ENCODE assay signal across 8 cellular contexts in the genomic region with DNA sequence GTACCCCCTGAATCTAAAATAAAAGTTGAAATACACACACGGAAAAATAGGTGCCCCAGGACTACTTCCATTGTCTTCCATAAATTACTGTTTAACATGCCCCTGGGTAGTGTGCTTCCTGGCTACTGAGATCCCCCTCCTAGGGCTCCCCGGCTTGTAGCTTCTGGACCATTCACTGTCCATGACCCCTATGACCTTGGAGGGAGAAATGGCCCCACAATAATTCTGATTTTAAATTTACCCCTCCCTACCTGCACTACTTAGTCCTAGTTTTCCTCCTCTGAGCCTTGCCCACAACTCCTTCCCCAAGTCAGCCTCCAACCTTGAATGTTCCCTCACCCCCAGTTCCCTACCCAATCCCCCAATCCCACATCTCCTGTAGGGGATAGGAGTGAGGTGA. TPM values are rescaled to one million over a fixed set of nuclear protein-coding genes. Genes with fewer than 3 reads are reported as not detected.
DNase-seq lines count a peak whose midpoint lies in the region; ATAC-seq, FAIRE-seq and TF ChIP-seq lines count a peak whose summit lies in the region.

No MANE protein-coding gene starts in this region.

- TF ChIP-seq CTCF in KMS-11 (conservative IDR thresholded peaks at IDR 0.05; ENCODE audit: low read depth, low read length) (no peak), HepG2 (CRISPR knock-in tag; IDR thresholded peaks at IDR 0.05) (no peak), D721Med (IDR thresholded peaks at IDR 0.05; ENCODE audit: insufficient read depth, missing control alignments) (no peak)

- peak overlapping the region; percentile 96 for H3K27ac Mint-ChIP-seq in activated naive CD8-positive, alpha-beta T cell
- peak overlapping the region; percentile 79 for H3K27ac Mint-ChIP-seq in stimulated activated naive B cell treated with anti-CD40 and anti-IgM and Interleukin-4, amounts not matched to agents 10 μg/mL and 1 μg/mL and 100 μg/mL, for 72 hours

- 2% methylated on average over 2 of the region's 2 CpGs for WGBS in HepG2 (ENCODE audit: low lambda C conversion rate)

- intact Hi-C loops in HepG2 (cut with micrococcal nuclease; ENCODE audit: unreplicated experiment), result no loop called here

- ATAC-seq in HepG2 (no peak), GM19455 (IDR thresholded peaks at IDR 0.05; ENCODE audit: unreplicated experiment) (no peak), HG02981 (IDR thresholded peaks at IDR 0.05; ENCODE audit: unreplicated experiment) (no peak)
- ATAC-seq in stimulated activated naive B cell treated with anti-CD40 and anti-IgM and Interleukin-4, amounts not matched to agents 10 μg/mL and 1 μg/mL and 100 μg/mL, for 72 hours (replicated peaks), result no peak

- no peaks in the 10 kb centered on the region for H3K36me3 Mint-ChIP-seq in activated naive CD8-positive, alpha-beta T cell
- no peaks in the 10 kb centered on the region for H3K36me3 Mint-ChIP-seq in stimulated activated naive B cell treated with anti-CD40 and anti-IgM and Interleukin-4, amounts not matched to agents 10 μg/mL and 1 μg/mL and 100 μg/mL, for 72 hours

- in situ Hi-C loops in HepG2 (cut with HindIII; ENCODE audit: extremely low pct_ligation_motif_present, low pct_unique_long_range_greater_than_20kb), result loop anchor here (5.0 kb wide), 1 partner anchor 55 kb away; no protein-coding TSS in a partner anchor

- peaks cover 61% of the 10 kb centered on the region for H3K4me1 Mint-ChIP-seq in activated naive CD8-positive, alpha-beta T cell (ENCODE audit: low read depth)
- H3K4me1 Mint-ChIP-seq in stimulated activated naive B cell treated with anti-CD40 and anti-IgM and Interleukin-4, amounts not matched to agents 10 μg/mL and 1 μg/mL and 100 μg/mL, for 72 hours, result peaks cover 40 to 51% of the 10 kb centered on the region in 2 donors

- H3K79me2 ChIP-seq in KMS-11 (ENCODE audit: insufficient read depth, low read depth), result no peaks in the 10 kb centered on the region
- no peaks in the 10 kb centered on the region for H3K79me2 ChIP-seq in HepG2 (ENCODE audit: insufficient read depth, low read length)

- no TSS peak for BruUV-seq in HepG2 (replicated peaks; lab: Mats Ljungman, UMichigan)

- H3K36me3 ChIP-seq in KMS-11 (ENCODE audit: insufficient read depth), result no peaks in the 10 kb centered on the region
- H3K36me3 ChIP-seq in HepG2 (replicated peaks in 1 of 2; ENCODE audit: control insufficient read depth in 1 of 2, insufficient read depth in 2 of 2, low read length in 2 of 2), result no peaks in the 10 kb centered on the region

- peak overlapping the region; percentile 86; the same call in 1 of the 2 replicates for H3K4me2 ChIP-seq in KMS-11
- peak overlapping the region; percentile 93 for H3K4me2 ChIP-seq in HepG2 (ENCODE audit: low read depth, low read length)

- H3K4me3 ChIP-seq in KMS-11 (IDR thresholded peaks at IDR 0.05; ENCODE audit: insufficient read depth, low read depth, low read length), result no peak overlapping the region
- H3K4me3 ChIP-seq in HepG2 (replicated peaks in 1 of 3; ENCODE audit: insufficient read depth in 1 of 3, low read depth in 2 of 3, low read length in 3 of 3), result peak overlapping the region in 2 of 3 experiments; percentile 24 to 67; a peak in 3 of 6 replicates

- no peaks in the 10 kb centered on the region for H4K20me1 ChIP-seq in KMS-11 (ENCODE audit: insufficient read depth)
- H4K20me1 ChIP-seq in HepG2 (ENCODE audit: insufficient read depth, low read length), result no peaks in the 10 kb centered on the region

- H3K9ac ChIP-seq in KMS-11 (peak overlapping the region; percentile 7; the same call in 1 of the 2 replicates), HepG2 (ENCODE audit: insufficient read depth, low read depth, low read length) (peak overlapping the region; percentile 60)

- TF ChIP-seq EP300 in HepG2 (IDR thresholded peaks at IDR 0.05; ENCODE audit: low read depth in 2 of 2, low read length in 2 of 2) (no peak), HepG2 (CRISPR knock-in tag; IDR thresholded peaks at IDR 0.05; ENCODE audit: borderline replicate concordance) (no peak)

- H3K27me3 ChIP-seq in KMS-11 (ENCODE audit: insufficient read depth, low read depth) (no peaks in the 10 kb centered on the region), HepG2 (ENCODE audit: control insufficient read depth in 1 of 2, insufficient read depth in 2 of 2, low read length in 2 of 2) (no peaks in the 10 kb centered on the region; a peak in 1 of 5 replicates)

- no peak for TF ChIP-seq RAD21 in HepG2 (CRISPR knock-in tag; IDR thresholded peaks at IDR 0.05)

- CTCF ChIA-PET in HepG2 (lab: Yijun Ruan, JAX; ENCODE audit: low intra/inter-chr PET ratio, low total read pairs), result interaction anchor here (0.7 to 2.4 kb wide), 8 partner anchors 10 to 99 kb away, joined by 3 to 31 read pairs (median 8); partner anchors contain the start of genes MSL1 and THRA

- H3K27me3 Mint-ChIP-seq in activated naive CD8-positive, alpha-beta T cell, result no peaks in the 10 kb centered on the region
- H3K27me3 Mint-ChIP-seq in stimulated activated naive B cell treated with anti-CD40 and anti-IgM and Interleukin-4, amounts not matched to agents 10 μg/mL and 1 μg/mL and 100 μg/mL, for 72 hours, result no peaks in the 10 kb centered on the region

- no peak for TF ChIP-seq POLR2A in HepG2 (IDR thresholded peaks at IDR 0.05; ENCODE audit: insufficient read depth in 1 of 2, low read depth in 2 of 2, low read length in 2 of 2)

- no peak overlapping the region for H3K27ac ChIP-seq in KMS-11
- H3K27ac ChIP-seq in HepG2 (ENCODE audit: extremely low read length, insufficient read depth, low read length), result no peak overlapping the region

- no peak for FAIRE-seq in HepG2 (lab: Jason Lieb, UNC)
- FAIRE-seq in D721Med (lab: Jason Lieb, UNC), result no peak

- H3K9me3 ChIP-seq in HepG2 (ENCODE audit: low read length), result no peaks in the 10 kb centered on the region

- POLR2A ChIA-PET in HepG2 (lab: Yijun Ruan, JAX), result interaction anchor here (0.8 to 7.3 kb wide), 26 partner anchors 11 to 176 kb away, joined by 3 to 568 read pairs (median 7); partner anchors contain the start of genes CASC3, CDC6, CSF3 and MED24

- H3K4me3 Mint-ChIP-seq in activated naive CD8-positive, alpha-beta T cell, result peak overlapping the region; percentile 53
- peak overlapping the region; percentile 8 to 26 for H3K4me3 Mint-ChIP-seq in stimulated activated naive B cell treated with anti-CD40 and anti-IgM and Interleukin-4, amounts not matched to agents 10 μg/mL and 1 μg/mL and 100 μg/mL, for 72 hours

- H2AFZ ChIP-seq in KMS-11 (ENCODE audit: low read depth) (peak overlapping the region; percentile 48; the same call in 1 of the 2 replicates), HepG2 (ENCODE audit: low read length) (peak overlapping the region; percentile 72)

- H3K4me1 ChIP-seq in KMS-11 (ENCODE audit: low read depth, poor library complexity, severe bottlenecking) (peaks cover 56% of the 10 kb centered on the region), HepG2 (ENCODE audit: insufficient read depth, low read length) (peaks cover 92% of the 10 kb centered on the region)

- no peak for DNase-seq in HepG2 (ENCODE audit: low spot score)
- no peak for DNase-seq in stimulated activated naive B cell treated with anti-CD40 and anti-IgM and Interleukin-4, amounts not matched to agents 10 μg/mL and 1 μg/mL and 100 μg/mL, for 72 hours
- DNase-seq in D721Med (ENCODE audit: insufficient read length, low spot score), result no peak
- DNase-seq in mucosa of gallbladder (ENCODE audit: low spot score), result no peak

- H3K9me3 Mint-ChIP-seq in activated naive CD8-positive, alpha-beta T cell (ENCODE audit: low read depth), result no peaks in the 10 kb centered on the region
- H3K9me3 Mint-ChIP-seq in stimulated activated naive B cell treated with anti-CD40 and anti-IgM and Interleukin-4, amounts not matched to agents 10 μg/mL and 1 μg/mL and 100 μg/mL, for 72 hours, result no peaks in the 10 kb centered on the region

RNA-seq across cellular contexts. Expression of gene MSL1, which starts 9.6 kb away (rescaled TPM):
- total RNA-seq in HepG2 (2016; rRNA removed; fragmentation: Illumina TruSeq; extraction: Trizol), result 76.1 and 88.5 TPM in 2 replicates
- 23.3 and 23.6 TPM in 2 replicates for total RNA-seq in HepG2 (2016; cell fraction: cytosol; rRNA removed; fragmentation: Illumina TruSeq; extraction: Trizol; ENCODE audit: low read depth)
- 62.6 and 89.2 TPM in 2 replicates for total RNA-seq in HepG2 (2016; cell fraction: insoluble cytoplasmic fraction; rRNA removed; fragmentation: Illumina TruSeq; extraction: Trizol)
- 50.5 and 57.1 TPM in 2 replicates for total RNA-seq in HepG2 (2016; cell fraction: membrane; rRNA removed; fragmentation: Illumina TruSeq; extraction: Trizol)
- total RNA-seq in HepG2 (2016; cell fraction: nucleus; rRNA removed; fragmentation: Illumina TruSeq; extraction: Trizol), result 82.0 and 93.0 TPM in 2 replicates
- polyA plus RNA-seq in HepG2 (2011; rRNA removed), result 54.6 and 63.8 TPM in 2 replicates
- polyA plus RNA-seq in HepG2 (2011; cell fraction: cytosol; rRNA removed), result 19.7 and 28.8 TPM in 2 replicates
- polyA plus RNA-seq in HepG2 (2011; cell fraction: nucleus; rRNA removed), result 90.9 and 114 TPM in 2 replicates
- 89.3 and 98.8 TPM in 2 replicates for polyA plus RNA-seq in HepG2 (2012)
- 10.1 and 10.5 TPM in 2 replicates for polyA plus RNA-seq in HepG2 (2016; cell fraction: cytosol; fragmentation: Illumina TruSeq; extraction: Trizol; ENCODE audit: low read depth)
- 77.5 and 94.3 TPM in 2 replicates for polyA plus RNA-seq in HepG2 (2016; cell fraction: insoluble cytoplasmic fraction; fragmentation: Illumina TruSeq; extraction: Trizol; ENCODE audit: low read depth)
- 34.7 and 36.6 TPM in 2 replicates for polyA plus RNA-seq in HepG2 (2016; cell fraction: membrane; fragmentation: Illumina TruSeq; extraction: Trizol; ENCODE audit: low read depth)
- 173 TPM in 2 replicates for polyA plus RNA-seq in HepG2 (2016; cell fraction: nucleus; fragmentation: Illumina TruSeq; extraction: Trizol; ENCODE audit: insufficient read depth, low read depth)
- polyA minus RNA-seq in HepG2 (2011; rRNA and poly(A)+ RNA removed; ENCODE audit: low replicate concordance), result 21.1 and 21.8 TPM in 2 replicates
- polyA minus RNA-seq in HepG2 (2011; cell fraction: cytosol; rRNA and poly(A)+ RNA removed), result 50.3 and 50.4 TPM in 2 replicates
- 107 and 131 TPM in 2 replicates for polyA minus RNA-seq in HepG2 (2011; cell fraction: nucleus; rRNA and poly(A)+ RNA removed)
- total RNA-seq in mucosa of gallbladder, result 90.9 TPM

RNA-seq across cellular contexts. Expression of gene NR1D1, which starts 11.8 kb away (rescaled TPM):
- total RNA-seq in HepG2 (2016; rRNA removed; fragmentation: Illumina TruSeq; extraction: Trizol) (1.4 and 2.1 TPM in 2 replicates), mucosa of gallbladder (34.7 TPM)
- total RNA-seq in HepG2 (2016; cell fraction: cytosol; rRNA removed; fragmentation: Illumina TruSeq; extraction: Trizol; ENCODE audit: low read depth), result 0.88 and 1.1 TPM in 2 replicates
- total RNA-seq in HepG2 (2016; cell fraction: insoluble cytoplasmic fraction; rRNA removed; fragmentation: Illumina TruSeq; extraction: Trizol), result 1.2 and 1.8 TPM in 2 replicates
- total RNA-seq in HepG2 (2016; cell fraction: membrane; rRNA removed; fragmentation: Illumina TruSeq; extraction: Trizol), result 2.2 and 2.4 TPM in 2 replicates
- 3.4 and 4.3 TPM in 2 replicates for total RNA-seq in HepG2 (2016; cell fraction: nucleus; rRNA removed; fragmentation: Illumina TruSeq; extraction: Trizol)
- polyA plus RNA-seq in HepG2 (2011; rRNA removed), result 2.7 and 3.6 TPM in 2 replicates
- polyA plus RNA-seq in HepG2 (2011; cell fraction: cytosol; rRNA removed), result 1.5 and 1.6 TPM in 2 replicates
- polyA plus RNA-seq in HepG2 (2011; cell fraction: nucleus; rRNA removed), result 20.3 and 22.7 TPM in 2 replicates
- polyA plus RNA-seq in HepG2 (2012), result 11.1 and 19.6 TPM in 2 replicates
- polyA plus RNA-seq in HepG2 (2016; cell fraction: cytosol; fragmentation: Illumina TruSeq; extraction: Trizol; ENCODE audit: low read depth), result 0.95 and 1.1 TPM in 2 replicates
- polyA plus RNA-seq in HepG2 (2016; cell fraction: insoluble cytoplasmic fraction; fragmentation: Illumina TruSeq; extraction: Trizol; ENCODE audit: low read depth), result 3.8 and 5.8 TPM in 2 replicates
- polyA plus RNA-seq in HepG2 (2016; cell fraction: membrane; fragmentation: Illumina TruSeq; extraction: Trizol; ENCODE audit: low read depth), result 2.5 and 3.4 TPM in 2 replicates
- polyA plus RNA-seq in HepG2 (2016; cell fraction: nucleus; fragmentation: Illumina TruSeq; extraction: Trizol; ENCODE audit: insufficient read depth, low read depth), result 9.5 and 10.0 TPM in 2 replicates
- polyA minus RNA-seq in HepG2 (2011; rRNA and poly(A)+ RNA removed; ENCODE audit: low replicate concordance), result 3.3 and 6.7 TPM in 2 replicates
- 4.5 and 6.5 TPM in 2 replicates for polyA minus RNA-seq in HepG2 (2011; cell fraction: cytosol; rRNA and poly(A)+ RNA removed)
- polyA minus RNA-seq in HepG2 (2011; cell fraction: nucleus; rRNA and poly(A)+ RNA removed), result 7.6 and 8.1 TPM in 2 replicates

RNA-seq across cellular contexts. Expression of gene CASC3, which starts 28.1 kb away (rescaled TPM):
- total RNA-seq in HepG2 (2016; rRNA removed; fragmentation: Illumina TruSeq; extraction: Trizol), result 29.6 and 30.8 TPM in 2 replicates
- 27.8 and 32.3 TPM in 2 replicates for total RNA-seq in HepG2 (2016; cell fraction: cytosol; rRNA removed; fragmentation: Illumina TruSeq; extraction: Trizol; ENCODE audit: low read depth)
- 26.4 and 32.2 TPM in 2 replicates for total RNA-seq in HepG2 (2016; cell fraction: insoluble cytoplasmic fraction; rRNA removed; fragmentation: Illumina TruSeq; extraction: Trizol)
- total RNA-seq in HepG2 (2016; cell fraction: membrane; rRNA removed; fragmentation: Illumina TruSeq; extraction: Trizol), result 28.8 and 30.1 TPM in 2 replicates
- 30.8 and 38.1 TPM in 2 replicates for total RNA-seq in HepG2 (2016; cell fraction: nucleus; rRNA removed; fragmentation: Illumina TruSeq; extraction: Trizol)
- 60.9 and 62.9 TPM in 2 replicates for polyA plus RNA-seq in HepG2 (2011; rRNA removed)
- polyA plus RNA-seq in HepG2 (2011; cell fraction: cytosol; rRNA removed), result 25.1 and 35.9 TPM in 2 replicates
- polyA plus RNA-seq in HepG2 (2011; cell fraction: nucleus; rRNA removed), result 142 and 152 TPM in 2 replicates
- 70.7 and 76.1 TPM in 2 replicates for polyA plus RNA-seq in HepG2 (2012)
- 5.4 and 6.1 TPM in 2 replicates for polyA plus RNA-seq in HepG2 (2016; cell fraction: cytosol; fragmentation: Illumina TruSeq; extraction: Trizol; ENCODE audit: low read depth)
- 32.0 and 41.3 TPM in 2 replicates for polyA plus RNA-seq in HepG2 (2016; cell fraction: insoluble cytoplasmic fraction; fragmentation: Illumina TruSeq; extraction: Trizol; ENCODE audit: low read depth)
- 18.7 and 20.0 TPM in 2 replicates for polyA plus RNA-seq in HepG2 (2016; cell fraction: membrane; fragmentation: Illumina TruSeq; extraction: Trizol; ENCODE audit: low read depth)
- polyA plus RNA-seq in HepG2 (2016; cell fraction: nucleus; fragmentation: Illumina TruSeq; extraction: Trizol; ENCODE audit: insufficient read depth, low read depth), result 74.6 and 84.0 TPM in 2 replicates
- 60.8 and 70.8 TPM in 2 replicates for polyA minus RNA-seq in HepG2 (2011; rRNA and poly(A)+ RNA removed; ENCODE audit: low replicate concordance)
- polyA minus RNA-seq in HepG2 (2011; cell fraction: cytosol; rRNA and poly(A)+ RNA removed), result 20.8 and 24.8 TPM in 2 replicates
- 59.5 and 60.8 TPM in 2 replicates for polyA minus RNA-seq in HepG2 (2011; cell fraction: nucleus; rRNA and poly(A)+ RNA removed)
- 78.5 TPM for total RNA-seq in mucosa of gallbladder

RNA-seq across cellular contexts. Expression of gene THRA, which starts 49.4 kb away (rescaled TPM):
- total RNA-seq in HepG2 (2016; rRNA removed; fragmentation: Illumina TruSeq; extraction: Trizol), result 9.9 and 10.4 TPM in 2 replicates
- 4.9 and 5.0 TPM in 2 replicates for total RNA-seq in HepG2 (2016; cell fraction: cytosol; rRNA removed; fragmentation: Illumina TruSeq; extraction: Trizol; ENCODE audit: low read depth)
- total RNA-seq in HepG2 (2016; cell fraction: insoluble cytoplasmic fraction; rRNA removed; fragmentation: Illumina TruSeq; extraction: Trizol), result 8.1 and 10.9 TPM in 2 replicates
- 12.8 TPM in 2 replicates for total RNA-seq in HepG2 (2016; cell fraction: membrane; rRNA removed; fragmentation: Illumina TruSeq; extraction: Trizol)
- total RNA-seq in HepG2 (2016; cell fraction: nucleus; rRNA removed; fragmentation: Illumina TruSeq; extraction: Trizol), result 5.9 and 6.8 TPM in 2 replicates
- 8.0 and 8.6 TPM in 2 replicates for polyA plus RNA-seq in HepG2 (2011; rRNA removed)
- polyA plus RNA-seq in HepG2 (2011; cell fraction: cytosol; rRNA removed), result 7.7 and 8.0 TPM in 2 replicates
- 12.1 and 13.6 TPM in 2 replicates for polyA plus RNA-seq in HepG2 (2011; cell fraction: nucleus; rRNA removed)
- 11.6 and 15.5 TPM in 2 replicates for polyA plus RNA-seq in HepG2 (2012)
- polyA plus RNA-seq in HepG2 (2016; cell fraction: cytosol; fragmentation: Illumina TruSeq; extraction: Trizol; ENCODE audit: low read depth), result 4.3 TPM in 2 replicates
- polyA plus RNA-seq in HepG2 (2016; cell fraction: insoluble cytoplasmic fraction; fragmentation: Illumina TruSeq; extraction: Trizol; ENCODE audit: low read depth), result 8.0 and 12.4 TPM in 2 replicates
- polyA plus RNA-seq in HepG2 (2016; cell fraction: membrane; fragmentation: Illumina TruSeq; extraction: Trizol; ENCODE audit: low read depth), result 9.9 and 10.7 TPM in 2 replicates
- 11.5 and 12.3 TPM in 2 replicates for polyA plus RNA-seq in HepG2 (2016; cell fraction: nucleus; fragmentation: Illumina TruSeq; extraction: Trizol; ENCODE audit: insufficient read depth, low read depth)
- polyA minus RNA-seq in HepG2 (2011; rRNA and poly(A)+ RNA removed; ENCODE audit: low replicate concordance), result 14.3 and 17.9 TPM in 2 replicates
- polyA minus RNA-seq in HepG2 (2011; cell fraction: cytosol; rRNA and poly(A)+ RNA removed), result 5.3 and 7.4 TPM in 2 replicates
- 7.2 and 7.5 TPM in 2 replicates for polyA minus RNA-seq in HepG2 (2011; cell fraction: nucleus; rRNA and poly(A)+ RNA removed)
- total RNA-seq in mucosa of gallbladder, result 78.7 TPM

RNA-seq across cellular contexts. Expression of gene MED24, which starts 58.0 kb away (rescaled TPM):
- total RNA-seq in HepG2 (2016; rRNA removed; fragmentation: Illumina TruSeq; extraction: Trizol), result 51.1 and 66.5 TPM in 2 replicates
- total RNA-seq in HepG2 (2016; cell fraction: cytosol; rRNA removed; fragmentation: Illumina TruSeq; extraction: Trizol; ENCODE audit: low read depth), result 14.5 and 17.6 TPM in 2 replicates
- 50.7 and 65.1 TPM in 2 replicates for total RNA-seq in HepG2 (2016; cell fraction: insoluble cytoplasmic fraction; rRNA removed; fragmentation: Illumina TruSeq; extraction: Trizol)
- 26.0 and 27.2 TPM in 2 replicates for total RNA-seq in HepG2 (2016; cell fraction: membrane; rRNA removed; fragmentation: Illumina TruSeq; extraction: Trizol)
- 65.1 and 70.6 TPM in 2 replicates for total RNA-seq in HepG2 (2016; cell fraction: nucleus; rRNA removed; fragmentation: Illumina TruSeq; extraction: Trizol)
- polyA plus RNA-seq in HepG2 (2011; rRNA removed), result 67.7 and 78.0 TPM in 2 replicates
- polyA plus RNA-seq in HepG2 (2011; cell fraction: cytosol; rRNA removed), result 28.7 and 32.2 TPM in 2 replicates
- 613 and 896 TPM in 2 replicates for polyA plus RNA-seq in HepG2 (2011; cell fraction: nucleus; rRNA removed)
- polyA plus RNA-seq in HepG2 (2012), result 70.6 and 74.6 TPM in 2 replicates
- 9.7 and 12.0 TPM in 2 replicates for polyA plus RNA-seq in HepG2 (2016; cell fraction: cytosol; fragmentation: Illumina TruSeq; extraction: Trizol; ENCODE audit: low read depth)
- polyA plus RNA-seq in HepG2 (2016; cell fraction: insoluble cytoplasmic fraction; fragmentation: Illumina TruSeq; extraction: Trizol; ENCODE audit: low read depth), result 46.8 and 59.5 TPM in 2 replicates
- polyA plus RNA-seq in HepG2 (2016; cell fraction: membrane; fragmentation: Illumina TruSeq; extraction: Trizol; ENCODE audit: low read depth), result 20.4 and 23.8 TPM in 2 replicates
- polyA plus RNA-seq in HepG2 (2016; cell fraction: nucleus; fragmentation: Illumina TruSeq; extraction: Trizol; ENCODE audit: insufficient read depth, low read depth), result 182 and 188 TPM in 2 replicates
- 133 and 240 TPM in 2 replicates for polyA minus RNA-seq in HepG2 (2011; rRNA and poly(A)+ RNA removed; ENCODE audit: low replicate concordance)
- 49.1 and 58.4 TPM in 2 replicates for polyA minus RNA-seq in HepG2 (2011; cell fraction: cytosol; rRNA and poly(A)+ RNA removed)
- polyA minus RNA-seq in HepG2 (2011; cell fraction: nucleus; rRNA and poly(A)+ RNA removed), result 159 and 161 TPM in 2 replicates
- total RNA-seq in mucosa of gallbladder, result 74.2 TPM
